In genomic region chr17:79979201-79979840, GRCh38 we compare ENCODE assay signal across 1 cellular context.
TF ChIP-seq lines count a peak whose summit lies in the region.

No MANE protein-coding gene starts in this region.

TF ChIP-seq in HepG2, 621 proteins besides CTCF, POLR2A, EP300 and RAD21:
- TF ChIP-seq BCL6 (CRISPR knock-in tag; IDR thresholded peaks at IDR 0.05) (no peak), FOXP1 (IDR thresholded peaks at IDR 0.05) (no peak), FOXP1 (CRISPR knock-in tag; IDR thresholded peaks at IDR 0.05) (no peak), PITX1 (CRISPR knock-in tag; IDR thresholded peaks at IDR 0.05) (no peak), ZSCAN12 (CRISPR knock-in tag; IDR thresholded peaks at IDR 0.05) (no peak), SMARCC2 (IDR thresholded peaks at IDR 0.05) (no peak), FOSL1 (CRISPR knock-in tag; IDR thresholded peaks at IDR 0.05; ENCODE audit: borderline replicate concordance) (no peak)
